13 cellular contexts compared by ENCODE assay signal in genomic region chr2:120104002-120104467, GRCh38.
DNase-seq lines count a peak whose midpoint lies in the region; TF ChIP-seq lines count a peak whose summit lies in the region.
"Had no signal": no experiment of that assay in that cellular context is flagged by ENCODE, and none has a peak within 500 bp of the region (broad histone marks: within the 10 kb centered on the region; RNA-seq: fewer than 3 reads in every experiment).

No MANE protein-coding gene starts in this region.

- H3K27ac Mint-ChIP-seq in nephron progenitor cell = peak overlapping the region; percentile 23
- H3K27ac Mint-ChIP-seq: activated naive CD4-positive, alpha-beta T cell treated with anti-CD3 and anti-CD28 coated beads, Interleukin-2, amount 50 U/mL, for 24 hours had no signal

- H3K27me3 ChIP-seq in MG63 = no peaks in the 10 kb centered on the region

- H3K27me3 Mint-ChIP-seq in nephron progenitor cell (ENCODE audit: low read depth, poor library complexity) = no peaks in the 10 kb centered on the region
- H3K27me3 Mint-ChIP-seq: activated naive CD4-positive, alpha-beta T cell treated with anti-CD3 and anti-CD28 coated beads, Interleukin-2, amount 50 U/mL, for 24 hours had no signal

- no peaks in the 10 kb centered on the region for H3K9me3 Mint-ChIP-seq in nephron progenitor cell
- H3K9me3 Mint-ChIP-seq: activated naive CD4-positive, alpha-beta T cell treated with anti-CD3 and anti-CD28 coated beads, Interleukin-2, amount 50 U/mL, for 24 hours had no signal

- peaks cover 34% of the 10 kb centered on the region for H3K36me3 Mint-ChIP-seq in nephron progenitor cell (ENCODE audit: low read depth)

- no peaks in the 10 kb centered on the region for H3K4me1 Mint-ChIP-seq in nephron progenitor cell

- H3K9me3 ChIP-seq in MG63 = no peaks in the 10 kb centered on the region

- no peaks in the 10 kb centered on the region for H3K36me3 ChIP-seq in MG63

- in situ Hi-C loops in GM13976 (cut with MboI; ENCODE audit: low sequenced_read_pairs, unreplicated experiment) = no loop called here

- H3K4me3 ChIP-seq in MG63 (no peak overlapping the region), choroid plexus epithelial cell (ENCODE audit: low read depth, low read length) (no peak overlapping the region)

- H3K4me3 Mint-ChIP-seq in nephron progenitor cell = no peak overlapping the region
- H3K4me3 Mint-ChIP-seq: activated naive CD4-positive, alpha-beta T cell treated with anti-CD3 and anti-CD28 coated beads, Interleukin-2, amount 50 U/mL, for 24 hours had no signal

- DNase-seq in EL (peak; percentile 93), MG63 (peak; percentile 83), choroid plexus epithelial cell (ENCODE audit: low read depth) (peak; percentile 84), nephron progenitor cell (no peak), GM13976 (ENCODE audit: low spot score) (no peak), NCI-H1417 treated with DMSO at 0.1 percent for 48 hours (lab: John Stamatoyannopoulos, UW) (no peak), NCI-H524 (lab: John Stamatoyannopoulos, UW) (no peak)
- no peak for DNase-seq in activated effector memory CD4-positive, alpha-beta T cell treated with Interleukin-2 at 50 U/mL for 16 hours
- DNase-seq: H7, Kasumi-1, NCI-H2171, T-helper 9 cell had no signal

- TF ChIP-seq CTCF in choroid plexus epithelial cell (conservative IDR thresholded peaks at IDR 0.05; ENCODE audit: low read depth, low read length) (no peak), nephron progenitor cell (IDR thresholded peaks at IDR 0.05) (no peak), GM13976 (IDR thresholded peaks at IDR 0.05; ENCODE audit: borderline replicate concordance, control extremely low read depth, extremely low read depth, insufficient read depth, missing control alignments) (no peak)

Comparison
In these comparisons a context has a peak if more than half of its experiments do, and no peak if none do; other contexts are left out.
1. DNase-seq: peak in EL (single experiment), MG63 (single experiment) and choroid plexus epithelial cell (single experiment); none in nephron progenitor cell (single experiment), GM13976 (single experiment), activated effector memory CD4-positive, alpha-beta T cell treated with Interleukin-2 at 50 U/mL for 16 hours (single experiment), NCI-H1417 treated with DMSO at 0.1 percent for 48 hours (single experiment) and NCI-H524 (0 of 2).